ENCODE assay signal across 28 cellular contexts in genomic region chr15:36661042-36661441, GRCh38.
"Had no signal": no experiment of that assay in that cellular context is flagged by ENCODE, and none has a peak within 500 bp of the region (broad histone marks: within the 10 kb centered on the region; RNA-seq: fewer than 3 reads in every experiment).

No MANE protein-coding gene starts in this region.

- ATAC-seq: effector memory CD8-positive, alpha-beta T cell; left colon; mucosa of descending colon; natural killer cell treated with Interleukin-12 subunit alpha and Interleukin-12 subunit beta and Interleukin-15 and Interleukin-18, amount 100 ng/mL, for 72 hours; sciatic nerve; stimulated activated effector memory CD8-positive, alpha-beta T cell treated with anti-CD3 and anti-CD28 coated beads, Interleukin-12 subunit alpha, Interleukin-12 subunit beta, amount 100 ng/mL, for 72 hours had no signal

- H3K27me3 Mint-ChIP-seq: effector memory CD8-positive, alpha-beta T cell; memory B cell; naive B cell; natural killer cell treated with Interleukin-12 subunit alpha and Interleukin-12 subunit beta and Interleukin-15 and Interleukin-18, amount 100 ng/mL, for 72 hours had no signal

- H3K9me3 ChIP-seq: esophagus squamous epithelium, mucosa of descending colon, prostate gland, right atrium auricular region, stomach, thyroid gland had no signal

- H3K27me3 ChIP-seq: esophagus squamous epithelium, heart right ventricle, right atrium auricular region, stomach, thyroid gland had no signal

- H3K27ac Mint-ChIP-seq: effector memory CD8-positive, alpha-beta T cell; memory B cell; naive B cell; natural killer cell treated with Interleukin-12 subunit alpha and Interleukin-12 subunit beta and Interleukin-15 and Interleukin-18, amount 100 ng/mL, for 72 hours; stimulated activated effector memory CD8-positive, alpha-beta T cell treated with anti-CD3 and anti-CD28 coated beads, Interleukin-12 subunit alpha, Interleukin-12 subunit beta, amount 100 ng/mL, for 72 hours had no signal

- H3K27ac ChIP-seq: coronary artery, esophagus squamous epithelium, heart right ventricle, prostate gland, right atrium auricular region, stomach, thyroid gland had no signal

- H3K4me2 ChIP-seq: smooth muscle cell had no signal

- H3K36me3 ChIP-seq: prostate gland, right atrium auricular region, thyroid gland had no signal

- H3K4me3 ChIP-seq: coronary artery, esophagus squamous epithelium, heart right ventricle, lung, mucosa of descending colon, prostate gland, right atrium auricular region, smooth muscle cell, stomach, thyroid gland had no signal

- H3K4me1 Mint-ChIP-seq: memory B cell; naive B cell; stimulated activated effector memory CD8-positive, alpha-beta T cell treated with anti-CD3 and anti-CD28 coated beads, Interleukin-12 subunit alpha, Interleukin-12 subunit beta, amount 100 ng/mL, for 72 hours had no signal

- DNase-seq: dermis blood vessel endothelial cell; effector memory CD8-positive, alpha-beta T cell; erythroblast; esophagus squamous epithelium; foreskin melanocyte; glutamatergic neuron; heart right ventricle; hippocampal formation; left colon; mucosa of descending colon; naive B cell; nucleus accumbens; stimulated activated CD4-positive, alpha-beta T cell treated with anti-CD3 and anti-CD28 coated beads, Interleukin-12 subunit alpha, Interleukin-12 subunit beta, amount 100 ng/mL, for 4 hours; stimulated activated CD4-positive, alpha-beta T cell treated with anti-CD3 and anti-CD28 coated beads, Interleukin-2, amount 100 ng/mL, for 24 hours; stimulated activated CD4-positive, alpha-beta T cell treated with anti-CD3 and anti-CD28 coated beads, Interleukin-4, amount 100 ng/mL, for 24 hours; stimulated activated naive CD4-positive, alpha-beta T cell treated with Interleukin-2 at 50 U/mL for 16 hours; stomach; thyroid gland; trophoblast cell had no signal

- H3K9me3 Mint-ChIP-seq: natural killer cell treated with Interleukin-12 subunit alpha and Interleukin-12 subunit beta and Interleukin-15 and Interleukin-18, amount 100 ng/mL, for 72 hours; stimulated activated effector memory CD8-positive, alpha-beta T cell treated with anti-CD3 and anti-CD28 coated beads, Interleukin-12 subunit alpha, Interleukin-12 subunit beta, amount 100 ng/mL, for 72 hours had no signal

- H3K4me1 ChIP-seq: esophagus squamous epithelium, prostate gland, right atrium auricular region, stomach, thyroid gland had no signal

- H3K4me3 Mint-ChIP-seq: effector memory CD8-positive, alpha-beta T cell; memory B cell; naive B cell; natural killer cell treated with Interleukin-12 subunit alpha and Interleukin-12 subunit beta and Interleukin-15 and Interleukin-18, amount 100 ng/mL, for 72 hours; stimulated activated effector memory CD8-positive, alpha-beta T cell treated with anti-CD3 and anti-CD28 coated beads, Interleukin-12 subunit alpha, Interleukin-12 subunit beta, amount 100 ng/mL, for 72 hours had no signal
